Comparison of ENCODE assay signal across 8 cellular contexts in the genomic region with DNA sequence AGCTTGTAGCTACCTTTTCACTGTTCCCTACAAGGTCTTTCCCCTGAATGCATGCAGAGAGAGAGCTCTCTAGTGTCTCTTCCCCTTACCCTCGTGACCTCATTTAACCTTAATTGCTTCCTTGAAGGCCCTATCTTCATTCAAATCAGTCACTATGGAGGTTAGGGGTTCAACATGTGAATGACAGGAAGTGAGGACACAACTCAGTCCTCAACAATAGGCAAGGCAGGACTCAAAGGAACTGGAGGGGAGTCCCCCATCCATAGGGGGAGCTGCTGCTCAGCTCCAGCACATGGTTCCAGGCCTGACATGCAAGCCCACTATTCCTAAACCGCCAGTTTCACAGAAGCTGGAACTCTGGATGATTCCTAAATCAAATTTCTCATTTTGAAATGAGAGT. TPM values are rescaled to one million over a fixed set of nuclear protein-coding genes. Genes with fewer than 3 reads are reported as not detected.
DNase-seq lines count a peak whose midpoint lies in the region; ATAC-seq and TF ChIP-seq lines count a peak whose summit lies in the region.

No MANE protein-coding gene starts in this region.

- no peaks in the 10 kb centered on the region for H3K9me2 ChIP-seq in OCI-LY1 (ENCODE audit: low read depth, low read length)

- TF ChIP-seq CTCF in OCI-LY1 (IDR thresholded peaks at IDR 0.05; ENCODE audit: low read length): peak; percentile 59
- TF ChIP-seq CTCF in fibroblast of villous mesenchyme (IDR thresholded peaks at IDR 0.05; ENCODE audit: insufficient read depth, low read depth, low read length): peak; percentile 47

- no peak overlapping the region for H3K9ac ChIP-seq in OCI-LY1 (ENCODE audit: low read length)

- no peak overlapping the region for H3K4me3 ChIP-seq in OCI-LY1 (ENCODE audit: low read depth, low read length, poor library complexity, severe bottlenecking)
- H3K4me3 ChIP-seq in fibroblast of villous mesenchyme (ENCODE audit: low read depth, low read length): no peak overlapping the region

- peak; percentile 20 for DNase-seq in ELR (ENCODE audit: low read depth)
- no peak for DNase-seq in fibroblast of villous mesenchyme (ENCODE audit: low read depth)
- no peak for DNase-seq in NCI-H345 (lab: John Stamatoyannopoulos, UW)
- no peak for DNase-seq in C1 segment of cervical spinal cord (lab: John Stamatoyannopoulos, UW)
- no peak for DNase-seq in DMS153 treated with DMSO at 0.1 percent for 48 hours (lab: John Stamatoyannopoulos, UW; ENCODE audit: unreplicated experiment)

- no peaks in the 10 kb centered on the region for H3K27me3 ChIP-seq in OCI-LY1 (ENCODE audit: insufficient read depth, low read length)

- no peaks in the 10 kb centered on the region for H3K36me3 ChIP-seq in OCI-LY1 (ENCODE audit: insufficient read depth, low read length)

- H3K27ac ChIP-seq in OCI-LY1 (ENCODE audit: low read depth, low read length, poor library complexity, severe bottlenecking): no peak overlapping the region

- no peaks in the 10 kb centered on the region for H4K20me1 ChIP-seq in OCI-LY1 (ENCODE audit: insufficient read depth, low read length)

- no peaks in the 10 kb centered on the region for H3F3A ChIP-seq in OCI-LY1 (ENCODE audit: insufficient read depth, low read length)

- H3K4me1 ChIP-seq in OCI-LY1 (ENCODE audit: insufficient read depth, low read length, severe bottlenecking): no peaks in the 10 kb centered on the region

- ATAC-seq in GM21529 (IDR thresholded peaks at IDR 0.05; ENCODE audit: unreplicated experiment) (peak; percentile 42), HG03565 (IDR thresholded peaks at IDR 0.05; ENCODE audit: unreplicated experiment) (no peak)

- no peaks in the 10 kb centered on the region for H3K79me2 ChIP-seq in OCI-LY1 (ENCODE audit: insufficient read depth, low read length)

- no peak overlapping the region for H2AFZ ChIP-seq in OCI-LY1 (ENCODE audit: low read length)

- H3K9me3 ChIP-seq in OCI-LY1 (ENCODE audit: low read length): no peaks in the 10 kb centered on the region

- H3K4me2 ChIP-seq in OCI-LY1 (ENCODE audit: low read length): no peak overlapping the region

RNA-seq across cellular contexts. Expression of gene GYG1, which starts 33.8 kb away (rescaled TPM):
- total RNA-seq in fibroblast of villous mesenchyme: 33.2 and 43.6 TPM in 2 replicates
